ENCODE assay signal across 9 cellular contexts in the genomic region with DNA sequence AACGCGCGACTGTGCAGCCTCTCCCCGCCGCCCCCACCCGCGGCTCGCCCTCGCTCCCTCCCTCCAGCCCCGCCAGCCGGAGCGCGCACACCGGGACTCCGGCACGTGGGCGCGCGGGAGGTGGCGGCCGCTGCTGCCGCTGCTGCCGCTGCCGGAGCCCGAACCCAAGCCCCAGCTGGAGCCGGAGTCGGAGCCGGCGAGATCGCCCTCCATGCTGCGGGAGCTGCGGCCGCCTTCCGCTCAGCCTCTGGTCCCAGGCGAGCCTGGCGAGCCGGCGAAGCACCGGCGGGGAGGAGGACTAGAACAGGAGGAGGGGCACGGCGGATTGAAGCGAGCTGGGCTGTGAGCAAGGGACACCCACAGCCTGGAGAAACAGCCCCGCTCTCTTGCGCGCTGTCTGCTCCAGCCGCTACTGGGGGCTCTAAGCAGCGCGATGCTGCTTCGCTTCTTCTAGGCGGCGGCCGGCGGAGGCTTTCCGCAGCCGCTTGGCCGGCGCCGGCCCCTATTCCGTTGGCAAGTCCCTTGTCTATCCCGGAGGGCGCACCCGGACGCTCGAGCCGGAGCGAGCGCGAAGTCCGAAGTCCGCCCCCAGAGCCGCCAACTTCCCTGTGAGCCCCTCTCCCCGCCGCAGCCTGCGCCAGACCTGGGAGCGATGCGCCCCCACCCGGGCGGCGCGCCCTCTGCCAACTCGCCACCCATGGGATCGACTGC.
DNase-seq lines count a peak whose midpoint lies in the region; ATAC-seq, FAIRE-seq and TF ChIP-seq lines count a peak whose summit lies in the region.
"Had no signal": no experiment of that assay in that cellular context is flagged by ENCODE, and none has a peak within 500 bp of the region (broad histone marks: within the 10 kb centered on the region; RNA-seq: fewer than 3 reads in every experiment).

No MANE protein-coding gene starts in this region.

- H3K9me3 ChIP-seq in Caco-2 (no peaks in the 10 kb centered on the region), esophagus muscularis mucosa (no peaks in the 10 kb centered on the region), HAP-1 (no peaks in the 10 kb centered on the region)

- H3K36me3 ChIP-seq in Caco-2 (ENCODE audit: control insufficient read depth, insufficient read depth, low read length) (no peaks in the 10 kb centered on the region), esophagus muscularis mucosa (no peaks in the 10 kb centered on the region), HAP-1 (replicated peaks) (no peaks in the 10 kb centered on the region)

- H3K4me3 ChIP-seq in Caco-2 (ENCODE audit: low read depth, low read length), result no peak overlapping the region
- peak overlapping the region; percentile 50 to 61 (median 53) for H3K4me3 ChIP-seq in esophagus muscularis mucosa
- H3K4me3 ChIP-seq in HAP-1, result no peak overlapping the region
- H3K4me3 ChIP-seq: GM12878 had no signal

- under 1% methylated on average over 45 of the region's 83 CpGs for WGBS in esophagus muscularis mucosa

- no TSS peak for BruUV-seq in Caco-2 (replicated peaks; lab: Mats Ljungman, UMichigan)

- CTCF ChIA-PET in Caco-2 (lab: Charles Lee), result no interaction called here

- intact Hi-C loops in Caco-2 (cut with micrococcal nuclease; ENCODE audit: unreplicated experiment) (no loop called here), esophagus muscularis mucosa (cut with DNase I) (no loop called here)

- H3K36me3 Mint-ChIP-seq in Caco-2 (ENCODE audit: insufficient read depth, unreplicated experiment) (no peaks in the 10 kb centered on the region), mesothelial cell of epicardium (no peaks in the 10 kb centered on the region)

- in situ Hi-C loops in HAP-1 (cut with MboI; ENCODE audit: low sequenced_read_pairs), result no loop called here

- peak overlapping the region; percentile 26 for H3K4me3 Mint-ChIP-seq in Caco-2 (ENCODE audit: unreplicated experiment)
- peak overlapping the region; percentile 55 for H3K4me3 Mint-ChIP-seq in mesothelial cell of epicardium

- TF ChIP-seq EP300 in esophagus muscularis mucosa (IDR thresholded peaks at IDR 0.05), result no peak

- TF ChIP-seq CTCF in Caco-2 (IDR thresholded peaks at IDR 0.05; ENCODE audit: insufficient read depth in 1 of 2, low read depth in 1 of 2, low read length in 1 of 2, severe bottlenecking in 1 of 2, unreplicated experiment in 1 of 2) (no peak), esophagus muscularis mucosa (IDR thresholded peaks at IDR 0.05) (no peak), mesothelial cell of epicardium (IDR thresholded peaks at IDR 0.05; ENCODE audit: unreplicated experiment) (no peak)

- H3K27ac Mint-ChIP-seq in Caco-2 (ENCODE audit: unreplicated experiment) (no peak overlapping the region), mesothelial cell of epicardium (no peak overlapping the region)

- H3K9me3 Mint-ChIP-seq in Caco-2 (ENCODE audit: unreplicated experiment), result no peaks in the 10 kb centered on the region
- no peaks in the 10 kb centered on the region for H3K9me3 Mint-ChIP-seq in mesothelial cell of epicardium

- H3K4me1 Mint-ChIP-seq in Caco-2 (ENCODE audit: low read depth, unreplicated experiment), result no peaks in the 10 kb centered on the region
- H3K4me1 Mint-ChIP-seq in mesothelial cell of epicardium, result peaks cover 7% of the 10 kb centered on the region

- POLR2A ChIA-PET in Caco-2 (lab: Charles Lee), result no interaction called here

- H3K27me3 ChIP-seq in Caco-2 (replicated peaks; ENCODE audit: control insufficient read depth, insufficient read depth, low read length) (no peaks in the 10 kb centered on the region), esophagus muscularis mucosa (peaks cover 0 to 87% (median 17%) of the 10 kb centered on the region in 4 donors), HAP-1 (ENCODE audit: low read depth) (no peaks in the 10 kb centered on the region)

- no peak for ATAC-seq in HG02981 (IDR thresholded peaks at IDR 0.05; ENCODE audit: unreplicated experiment)
- ATAC-seq: GM12878 had no signal

- H3K27me3 Mint-ChIP-seq in Caco-2 (ENCODE audit: insufficient read depth, unreplicated experiment), result peaks cover 7% of the 10 kb centered on the region
- H3K27me3 Mint-ChIP-seq in mesothelial cell of epicardium (ENCODE audit: low read depth), result peaks cover 95% of the 10 kb centered on the region

- H3K4me1 ChIP-seq in Caco-2 (peaks cover 5% of the 10 kb centered on the region), esophagus muscularis mucosa (peaks cover 0 to 29% (median 28%) of the 10 kb centered on the region in 4 donors), HAP-1 (no peaks in the 10 kb centered on the region)

- no peak for DNase-seq in Caco-2
- DNase-seq in NCI-H82 (lab: John Stamatoyannopoulos, UW), result peak; percentile 84
- DNase-seq in esophagus muscularis mucosa (ENCODE audit: extremely low spot score), result no peak
- DNase-seq in mesothelial cell of epicardium (ENCODE audit: low spot score in 2 of 2, unreplicated experiment in 2 of 2), result peak; percentile 52 to 79
- peak; percentile 65 for DNase-seq in urothelium cell line (ENCODE audit: low spot score)
- no peak for DNase-seq in HAP-1 (ENCODE audit: low spot score in 2 of 2)
- DNase-seq in KG1 (lab: John Stamatoyannopoulos, UW), result no peak

- no peak for FAIRE-seq in urothelium cell line (lab: Jason Lieb, UNC)
- FAIRE-seq: GM12878 had no signal

- no peak for TF ChIP-seq POLR2A in esophagus muscularis mucosa (IDR thresholded peaks at IDR 0.05; ENCODE audit: low read depth)

- H3K27ac ChIP-seq in esophagus muscularis mucosa (replicated peaks in 1 of 4), result no peak overlapping the region

Comparison
In these comparisons a context has a peak if more than half of its experiments do, and no peak if none do; other contexts are left out.
1. DNase-seq: peak in NCI-H82 (single experiment), mesothelial cell of epicardium (2 of 2) and urothelium cell line (single experiment); none in Caco-2 (0 of 2), esophagus muscularis mucosa (single experiment), HAP-1 (0 of 2) and KG1 (single experiment).
2. H3K4me3 ChIP-seq: peak in esophagus muscularis mucosa (4 of 4); none in Caco-2 (single experiment) and HAP-1 (single experiment).